Comparison of ENCODE assay signal across 23 cellular contexts in the genomic region with DNA sequence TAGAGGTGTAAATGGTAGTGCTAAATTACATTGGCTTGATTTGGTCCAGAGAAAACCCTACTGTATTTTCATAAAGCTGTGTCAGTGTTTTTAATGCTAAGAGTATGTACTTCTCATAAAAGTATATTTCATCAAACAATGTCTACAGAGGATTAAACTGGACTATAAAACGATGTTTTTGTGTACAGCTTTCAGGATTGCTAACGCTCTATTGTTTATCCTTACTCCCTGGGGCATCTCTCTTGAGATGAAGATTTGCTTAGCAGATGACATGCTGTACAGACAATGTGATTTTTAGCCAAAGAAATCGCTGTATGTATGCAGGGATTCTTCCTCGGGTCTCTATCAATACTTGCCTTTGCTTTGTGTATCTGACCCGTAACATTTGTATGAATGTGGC.
"Had no signal": no experiment of that assay in that cellular context is flagged by ENCODE, and none has a peak within 500 bp of the region (broad histone marks: within the 10 kb centered on the region; RNA-seq: fewer than 3 reads in every experiment).

No MANE protein-coding gene starts in this region.

- H3K4me3 Mint-ChIP-seq: activated naive CD8-positive, alpha-beta T cell treated with anti-CD3 and anti-CD28 coated beads, Interleukin-2, amount 10 ng/mL, durations not matched to agents 7 days and 5 days; activated T-cell treated with anti-CD3 and anti-CD28 coated beads, Interleukin-2, amount 50 U/mL, for 4 hours; nephron progenitor cell; stimulated activated naive B cell treated with anti-CD40 and anti-IgM and Interleukin-4, amounts not matched to agents 10 μg/mL and 1 μg/mL and 100 μg/mL, for 72 hours; T-helper 2 cell treated with Interferon-gamma antibody and Interleukin-4, amounts not matched to agents 5 μg/mL and 100 μg/mL, for 36 hours; WTC11 had no signal

- H3K27ac ChIP-seq: colonic mucosa, esophagus muscularis mucosa, gastrocnemius medialis, transverse colon, uterus had no signal

- FAIRE-seq: bronchial epithelial cell, islet of Langerhans, small intestine had no signal

- H3K9me3 ChIP-seq: colonic mucosa, esophagus muscularis mucosa, gastrocnemius medialis, mucosa of descending colon, transverse colon, uterus had no signal

- H3K9me3 Mint-ChIP-seq: activated T-cell treated with anti-CD3 and anti-CD28 coated beads, Interleukin-2, amount 50 U/mL, for 4 hours had no signal

- H3K36me3 Mint-ChIP-seq: activated naive CD8-positive, alpha-beta T cell treated with anti-CD3 and anti-CD28 coated beads, Interleukin-2, amount 10 ng/mL, durations not matched to agents 7 days and 5 days; stimulated activated naive B cell treated with anti-CD40 and anti-IgM and Interleukin-4, amounts not matched to agents 10 μg/mL and 1 μg/mL and 100 μg/mL, for 72 hours; WTC11 had no signal

- DNase-seq: activated CD4-positive, alpha-beta T cell treated with anti-CD3 and anti-CD28 coated beads, Interleukin-2, amount 50 U/mL, for 48 hours; activated CD8-positive, alpha-beta memory T cell treated with anti-CD3 and anti-CD28 coated beads, Interleukin-2, amount 50 U/mL, for 48 hours; activated naive CD4-positive, alpha-beta T cell treated with Interleukin-2 at 50 U/mL for 16 hours; activated naive CD8-positive, alpha-beta T cell treated with anti-CD3 and anti-CD28 coated beads, Interleukin-2, amount 10 ng/mL, durations not matched to agents 7 days and 5 days; activated T-cell treated with anti-CD3 and anti-CD28 coated beads, Interleukin-2, amount 50 U/mL, for 4 hours; amygdala; colonic mucosa; dorsolateral prefrontal cortex; gastrocnemius medialis; head of caudate nucleus; mucosa of descending colon; nephron progenitor cell; small intestine; stimulated activated CD4-positive, alpha-beta T cell treated with anti-CD3 and anti-CD28 coated beads, Interleukin-15, amount 100 ng/mL, for 24 hours; stimulated activated naive B cell treated with anti-CD40 and anti-IgM and Interleukin-4, amounts not matched to agents 10 μg/mL and 1 μg/mL and 100 μg/mL, for 72 hours; transverse colon; uterus had no signal

- H3K4me1 Mint-ChIP-seq: activated naive CD8-positive, alpha-beta T cell treated with anti-CD3 and anti-CD28 coated beads, Interleukin-2, amount 10 ng/mL, durations not matched to agents 7 days and 5 days; stimulated activated naive B cell treated with anti-CD40 and anti-IgM and Interleukin-4, amounts not matched to agents 10 μg/mL and 1 μg/mL and 100 μg/mL, for 72 hours had no signal

- H3K27me3 Mint-ChIP-seq: activated naive CD8-positive, alpha-beta T cell treated with anti-CD3 and anti-CD28 coated beads, Interleukin-2, amount 10 ng/mL, durations not matched to agents 7 days and 5 days; stimulated activated naive B cell treated with anti-CD40 and anti-IgM and Interleukin-4, amounts not matched to agents 10 μg/mL and 1 μg/mL and 100 μg/mL, for 72 hours had no signal

- H3K27me3 ChIP-seq: colonic mucosa, dorsolateral prefrontal cortex, esophagus muscularis mucosa, gastrocnemius medialis, transverse colon, uterus had no signal

- H3K4me3 ChIP-seq: colonic mucosa, dorsolateral prefrontal cortex, esophagus muscularis mucosa, gastrocnemius medialis, mucosa of descending colon, transverse colon, uterus had no signal

- H3K36me3 ChIP-seq: colonic mucosa, esophagus muscularis mucosa, gastrocnemius medialis, transverse colon, uterus had no signal

- H3K27ac Mint-ChIP-seq: activated naive CD8-positive, alpha-beta T cell treated with anti-CD3 and anti-CD28 coated beads, Interleukin-2, amount 10 ng/mL, durations not matched to agents 7 days and 5 days; nephron progenitor cell; stimulated activated naive B cell treated with anti-CD40 and anti-IgM and Interleukin-4, amounts not matched to agents 10 μg/mL and 1 μg/mL and 100 μg/mL, for 72 hours; T-helper 2 cell treated with Interferon-gamma antibody and Interleukin-4, amounts not matched to agents 5 μg/mL and 100 μg/mL, for 36 hours; WTC11 had no signal

- ATAC-seq: activated T-cell treated with anti-CD3 and anti-CD28 coated beads, Interleukin-2, amount 50 U/mL, for 4 hours; gastrocnemius medialis; mucosa of descending colon; sciatic nerve; stimulated activated naive B cell treated with anti-CD40 and anti-IgM and Interleukin-4, amounts not matched to agents 10 μg/mL and 1 μg/mL and 100 μg/mL, for 72 hours; WTC11 had no signal

- H3K4me1 ChIP-seq: uterus had no signal
